11 cellular contexts compared by ENCODE assay signal in genomic region chr4:2923141-2923551, GRCh38. TPM values are rescaled to one million over a fixed set of nuclear protein-coding genes. Genes with fewer than 3 reads are reported as not detected.
A peak's percentile ranks its signal among the peaks of the same experiment; 100 is the strongest.
DNase-seq lines count a peak whose midpoint lies in the region; ATAC-seq and TF ChIP-seq lines count a peak whose summit lies in the region.
"Had no signal": no experiment of that assay in that cellular context is flagged by ENCODE, and none has a peak within 500 bp of the region (broad histone marks: within the 10 kb centered on the region; RNA-seq: fewer than 3 reads in every experiment).

No MANE protein-coding gene starts in this region.

- peaks cover 51% of the 10 kb centered on the region for H3K36me3 ChIP-seq in CD4-positive, CD25-positive, alpha-beta regulatory T cell (ENCODE audit: control insufficient read depth, insufficient read depth, low read length)
- peaks cover 16% of the 10 kb centered on the region for H3K36me3 ChIP-seq in SJCRH30

- H3K9me3 Mint-ChIP-seq in CD4-positive, CD25-positive, alpha-beta regulatory T cell, result peaks cover 0 to 5% (median 0%) of the 10 kb centered on the region in 7 donors
- H3K9me3 Mint-ChIP-seq in natural killer cell, result peaks cover 0 to 4% of the 10 kb centered on the region in 2 donors

- H3K27me3 ChIP-seq in CD4-positive, CD25-positive, alpha-beta regulatory T cell (ENCODE audit: control insufficient read depth, insufficient read depth, low read length), result no peaks in the 10 kb centered on the region
- no peaks in the 10 kb centered on the region for H3K27me3 ChIP-seq in dorsolateral prefrontal cortex
- H3K27me3 ChIP-seq in SJCRH30, result no peaks in the 10 kb centered on the region

- H3K27ac ChIP-seq in CD4-positive, CD25-positive, alpha-beta regulatory T cell (ENCODE audit: insufficient read depth, low read length, poor library complexity, severe bottlenecking), result peak overlapping the region; percentile 23
- peak overlapping the region in 55 of 59 donors; percentile 12 to 90 (median 78) for H3K27ac ChIP-seq in dorsolateral prefrontal cortex
- H3K27ac ChIP-seq in SJCRH30, result no peak overlapping the region

- H3K27me3 Mint-ChIP-seq in CD4-positive, CD25-positive, alpha-beta regulatory T cell, result no peaks in the 10 kb centered on the region
- H3K27me3 Mint-ChIP-seq in natural killer cell (ENCODE audit: low read depth in 2 of 2), result no peaks in the 10 kb centered on the region

- TF ChIP-seq CTCF in dorsolateral prefrontal cortex (IDR thresholded peaks at IDR 0.05 in 54 of 56, conservative IDR thresholded peaks at IDR 0.05 in 2 of 56; ENCODE audit: low read depth in 1 of 56, partially characterized antibody in 56 of 56) (no peak), natural killer cell (IDR thresholded peaks at IDR 0.05) (no peak)

- peak overlapping the region in 2 of 3 donors; percentile 65 to 84 for H3K27ac Mint-ChIP-seq in CD4-positive, CD25-positive, alpha-beta regulatory T cell
- peak overlapping the region; percentile 58 to 87 for H3K27ac Mint-ChIP-seq in natural killer cell
- H3K27ac Mint-ChIP-seq: nephron had no signal

- H3K9me3 ChIP-seq in CD4-positive, CD25-positive, alpha-beta regulatory T cell (ENCODE audit: control insufficient read depth in 2 of 2, low read length in 2 of 2), result no peaks in the 10 kb centered on the region
- H3K9me3 ChIP-seq in SJCRH30 (replicated peaks), result peaks cover 6% of the 10 kb centered on the region

- no peak for DNase-seq in CD4-positive, CD25-positive, alpha-beta regulatory T cell
- peak; percentile 68 for DNase-seq in NCI-H226
- DNase-seq in dorsolateral prefrontal cortex, result peak in 1 of 10 donors; percentile 29
- no peak for DNase-seq in natural killer cell
- no peak for DNase-seq in SIG-M5 (lab: John Stamatoyannopoulos, UW)
- no peak for DNase-seq in SJCRH30
- DNase-seq: glutamatergic neuron had no signal

- peaks cover 21 to 50% (median 38%) of the 10 kb centered on the region in 4 donors for H3K4me1 Mint-ChIP-seq in CD4-positive, CD25-positive, alpha-beta regulatory T cell
- H3K4me1 Mint-ChIP-seq in natural killer cell, result peaks cover 47 to 48% of the 10 kb centered on the region in 2 donors
- H3K4me1 Mint-ChIP-seq: nephron had no signal

- H3K4me3 ChIP-seq in CD4-positive, CD25-positive, alpha-beta regulatory T cell (ENCODE audit: low read depth, low read length), result no peak overlapping the region
- peak overlapping the region in 4 of 59 donors; percentile 0 to 8 (median 8) for H3K4me3 ChIP-seq in dorsolateral prefrontal cortex
- no peak overlapping the region for H3K4me3 ChIP-seq in SJCRH30
- H3K4me3 ChIP-seq: K562 had no signal

- peaks cover 58% of the 10 kb centered on the region for H3K36me3 Mint-ChIP-seq in CD4-positive, CD25-positive, alpha-beta regulatory T cell
- H3K36me3 Mint-ChIP-seq in natural killer cell, result peaks cover 14% of the 10 kb centered on the region

- intact Hi-C loops in dorsolateral prefrontal cortex (cut with DNase I) (no loop called here), natural killer cell (cut with micrococcal nuclease) (no loop called here)

- peaks cover 18% of the 10 kb centered on the region for H3K4me1 ChIP-seq in CD4-positive, CD25-positive, alpha-beta regulatory T cell (ENCODE audit: control insufficient read depth, insufficient read depth, low read length, poor library complexity, severe bottlenecking)
- no peaks in the 10 kb centered on the region for H3K4me1 ChIP-seq in SJCRH30

- peak overlapping the region in 1 of 4 donors; percentile 61 for H3K4me3 Mint-ChIP-seq in CD4-positive, CD25-positive, alpha-beta regulatory T cell
- H3K4me3 Mint-ChIP-seq in natural killer cell, result peak overlapping the region; percentile 72
- H3K4me3 Mint-ChIP-seq: nephron had no signal

- no peak for ATAC-seq in CD4-positive, CD25-positive, alpha-beta regulatory T cell (ENCODE audit: low read depth in 2 of 2)
- ATAC-seq in natural killer cell (peak in 2 of 3 donors; percentile 55 to 65), HG03469 (IDR thresholded peaks at IDR 0.05; ENCODE audit: unreplicated experiment) (no peak), GM19397 (IDR thresholded peaks at IDR 0.05; ENCODE audit: unreplicated experiment) (no peak)
- ATAC-seq: K562 had no signal

RNA-seq across cellular contexts. Expression of gene NOP14, which starts 40.1 kb away (rescaled TPM):
- total RNA-seq in CD4-positive, CD25-positive, alpha-beta regulatory T cell, result 25.8 TPM
- polyA plus RNA-seq in CD4-positive, CD25-positive, alpha-beta regulatory T cell, result 10 to 100 TPM in 2 of 4 donors, 1 to 10 TPM in 2; 7.6 to 15.0 (median 9.7) TPM
- total RNA-seq in dorsolateral prefrontal cortex (10 to 100 TPM in 119 of 120 experiments, 1 to 10 TPM in 1; 9.7 to 21.7 (median 15.1) TPM), natural killer cell (10 to 100 TPM; 20.9 to 25.0 (median 21.1) TPM)
- total RNA-seq in SJCRH30 (2014; rRNA removed; shearing (Covaris generic)), result 36.6 and 39.5 TPM in 2 replicates

RNA-seq across cellular contexts. Expression of gene GRK4, which starts 40.2 kb away (rescaled TPM):
- total RNA-seq in CD4-positive, CD25-positive, alpha-beta regulatory T cell, result 2.8 TPM
- polyA plus RNA-seq in CD4-positive, CD25-positive, alpha-beta regulatory T cell, result 1 to 10 TPM in 2 of 4 donors, under 1 TPM in 2; 0.64 to 1.3 (median 1.0) TPM
- total RNA-seq in dorsolateral prefrontal cortex (10 to 100 TPM; 17.9 to 41.6 (median 30.0) TPM), natural killer cell (1 to 10 TPM; 2.0 to 6.4 (median 5.1) TPM)
- 3.8 and 5.9 TPM in 2 replicates for total RNA-seq in SJCRH30 (2014; rRNA removed; shearing (Covaris generic))

Comparison
In these comparisons a context has a peak if more than half of its experiments do, and no peak if none do; other contexts are left out.
1. ATAC-seq: peak in natural killer cell (2 of 3); none in CD4-positive, CD25-positive, alpha-beta regulatory T cell (0 of 2), HG03469 (single experiment) and GM19397 (single experiment).